8 cellular contexts compared by ENCODE assay signal in the genomic region with DNA sequence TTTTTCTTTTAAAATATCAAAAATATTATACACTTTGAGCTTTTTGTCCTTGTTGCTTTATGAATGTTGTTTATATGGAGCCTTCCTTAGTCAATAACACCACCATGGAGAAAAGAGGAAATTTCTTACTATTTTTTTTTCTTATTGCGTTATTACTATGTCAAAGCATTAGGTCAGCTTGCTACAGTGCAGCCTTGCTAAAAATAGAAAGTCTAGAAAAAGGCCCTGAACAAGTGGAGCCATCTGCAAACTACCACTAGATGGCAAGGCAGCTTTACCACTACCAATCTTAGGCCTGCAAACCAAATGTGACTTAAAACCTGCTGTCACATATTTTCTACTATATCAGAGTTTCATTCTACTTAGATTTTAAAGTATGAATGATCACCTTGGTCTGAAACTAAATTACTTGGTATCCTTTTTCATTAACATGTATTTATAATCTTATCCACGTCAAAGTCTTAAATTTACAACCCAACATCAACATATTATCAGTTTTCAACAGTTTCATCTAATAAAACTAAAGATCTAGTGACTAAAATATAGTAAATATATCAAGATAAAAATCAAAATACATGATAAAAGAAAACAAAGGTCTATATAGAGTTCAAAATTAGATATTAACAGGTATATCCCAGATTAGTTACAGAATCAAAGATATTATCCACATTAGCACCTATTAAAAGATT.
DNase-seq lines count a peak whose midpoint lies in the region; ATAC-seq and TF ChIP-seq lines count a peak whose summit lies in the region.

No MANE protein-coding gene starts in this region.

- H3K27ac Mint-ChIP-seq in type B pancreatic cell = no peak overlapping the region

- no peaks in the 10 kb centered on the region for H3K36me3 ChIP-seq in lower lobe of right lung

- H3K4me3 ChIP-seq in lower lobe of right lung = no peak overlapping the region

- H3K36me3 Mint-ChIP-seq in type B pancreatic cell = peaks cover 26% of the 10 kb centered on the region

- no peaks in the 10 kb centered on the region for H3K9me3 ChIP-seq in lower lobe of right lung

- DNase-seq in COR-L47 (lab: John Stamatoyannopoulos, UW) (peak; percentile 72), NCI-H1694 treated with DMSO at 0.1 percent for 48 hours (lab: John Stamatoyannopoulos, UW) (peak; percentile 94), T-helper 1 cell (peak in 4 of 5 donors; percentile 1 to 63 (median 10)), dermis blood vessel endothelial cell (peak; percentile 93), lower lobe of right lung (no peak), type B pancreatic cell (ENCODE audit: extremely low spot score, unreplicated experiment) (no peak)

- peaks cover 7% of the 10 kb centered on the region for H3K9me3 Mint-ChIP-seq in type B pancreatic cell

- intact Hi-C loops in lower lobe of right lung (cut with DNase I) = no loop called here

- peak; percentile 81 for TF ChIP-seq CTCF in lower lobe of right lung (IDR thresholded peaks at IDR 0.05)
- peak; percentile 92 for TF ChIP-seq CTCF in type B pancreatic cell (conservative IDR thresholded peaks at IDR 0.05)

- no peaks in the 10 kb centered on the region for H3K27me3 ChIP-seq in lower lobe of right lung (ENCODE audit: low read depth)

- H3K27me3 Mint-ChIP-seq in type B pancreatic cell = no peaks in the 10 kb centered on the region

- peak; percentile 99 for ATAC-seq in GM18868 (IDR thresholded peaks at IDR 0.05; ENCODE audit: unreplicated experiment)
- ATAC-seq in HG03025 (IDR thresholded peaks at IDR 0.05; ENCODE audit: low FRiP score, unreplicated experiment) = peak; percentile 94
- ATAC-seq in lower lobe of right lung = peak; percentile 96 to 99

- H3K27ac ChIP-seq in lower lobe of right lung = peak overlapping the region; percentile 50

- peaks cover 12% of the 10 kb centered on the region for H3K4me1 ChIP-seq in lower lobe of right lung

- peaks cover 13% of the 10 kb centered on the region for H3K4me1 Mint-ChIP-seq in type B pancreatic cell (ENCODE audit: unreplicated experiment)

- H3K4me3 Mint-ChIP-seq in type B pancreatic cell = no peak overlapping the region

Comparison
In these comparisons a context has a peak if more than half of its experiments do, and no peak if none do; other contexts are left out.
1. DNase-seq: peak in COR-L47 (single experiment), NCI-H1694 treated with DMSO at 0.1 percent for 48 hours (single experiment), T-helper 1 cell (4 of 5) and dermis blood vessel endothelial cell (single experiment); none in lower lobe of right lung (single experiment) and type B pancreatic cell (single experiment).
2. Peak in every context shown above with its lines, with median percentiles within 50 percentile points of each other: ATAC-seq.